ENCODE assay signal across 8 cellular contexts in the genomic region with DNA sequence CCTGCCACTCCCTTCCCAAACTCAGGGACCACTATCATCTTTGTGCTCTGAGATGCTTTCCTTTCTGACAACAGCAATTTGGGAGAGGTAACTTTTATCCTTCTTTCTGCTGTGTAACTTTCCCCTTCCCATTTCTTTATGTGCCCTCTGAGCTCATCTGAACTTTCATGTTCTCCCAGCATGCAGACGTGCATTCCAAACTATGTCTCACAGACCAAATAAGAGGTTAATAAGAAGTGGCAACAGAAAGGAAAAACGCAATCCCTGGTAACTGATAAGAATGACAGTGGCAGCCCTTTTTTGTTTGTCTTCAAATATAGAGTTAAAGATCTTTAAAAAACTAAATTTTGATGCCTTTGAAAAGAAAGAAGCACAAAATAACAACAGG.
DNase-seq lines count a peak whose midpoint lies in the region; ATAC-seq, FAIRE-seq and TF ChIP-seq lines count a peak whose summit lies in the region.

No MANE protein-coding gene starts in this region.

- TF ChIP-seq EP300 in H1 (IDR thresholded peaks at IDR 0.05; ENCODE audit: borderline replicate concordance in 1 of 2, low read depth in 2 of 2, low read length in 2 of 2), result no peak

- H3K9me3 Mint-ChIP-seq in Calu3 (ENCODE audit: low read depth, unreplicated experiment) (no peaks in the 10 kb centered on the region), osteocyte (ENCODE audit: unreplicated experiment) (no peaks in the 10 kb centered on the region)

- H2BK12ac ChIP-seq in H1 (ENCODE audit: low read depth, low read length), result peak overlapping the region; percentile 70

- H3K23me2 ChIP-seq in H1 (ENCODE audit: low read depth, low read length), result no peaks in the 10 kb centered on the region

- peak overlapping the region; percentile 5; the same call in 1 of the 2 replicates for H2BK5ac ChIP-seq in H1 (ENCODE audit: low read depth, low read length)

- H2AFZ ChIP-seq in H1 (ENCODE audit: low read length), result no peak overlapping the region

- H3K23ac ChIP-seq in H1 (ENCODE audit: insufficient read length), result no peak overlapping the region

- H3K27ac ChIP-seq in SJSA1, result peak overlapping the region; percentile 80
- no peak overlapping the region for H3K27ac ChIP-seq in H1 (ENCODE audit: low read depth, low read length)

- intact Hi-C loops in Calu3 (cut with micrococcal nuclease; ENCODE audit: unreplicated experiment), result no loop called here

- H3K27me3 Mint-ChIP-seq in Calu3 (ENCODE audit: unreplicated experiment) (no peaks in the 10 kb centered on the region), osteocyte (ENCODE audit: unreplicated experiment) (no peaks in the 10 kb centered on the region)

- H3K4me3 Mint-ChIP-seq in Calu3 (ENCODE audit: low read depth, unreplicated experiment) (no peak overlapping the region), osteocyte (ENCODE audit: unreplicated experiment) (no peak overlapping the region)

- no peak overlapping the region for H3K9ac ChIP-seq in H1 (replicated peaks in 1 of 4; ENCODE audit: extremely low read depth in 1 of 4, low read depth in 3 of 4, low read length in 3 of 4)

- no peak overlapping the region for H4K5ac ChIP-seq in H1 (ENCODE audit: insufficient read length, low read depth, low read length)

- ATAC-seq in GM21390 (IDR thresholded peaks at IDR 0.05; ENCODE audit: unreplicated experiment) (no peak), GM21381 (IDR thresholded peaks at IDR 0.05; ENCODE audit: unreplicated experiment) (no peak)

- H4K8ac ChIP-seq in H1 (ENCODE audit: extremely low read depth, insufficient read depth, low read length), result no peak overlapping the region

- 0 out of 2 replicates have a peak overlapping the region, but pooled peaks have one; percentile 25 for H2AK5ac ChIP-seq in H1 (ENCODE audit: low read depth, low read length)

- H3K9me3 ChIP-seq in SJSA1 (replicated peaks) (no peaks in the 10 kb centered on the region), H1 (ENCODE audit: insufficient read depth in 2 of 2, low read depth in 1 of 2, low read length in 1 of 2) (no peaks in the 10 kb centered on the region)

- TF ChIP-seq CTCF in Calu3 (IDR thresholded peaks at IDR 0.05; ENCODE audit: unreplicated experiment), result no peak
- TF ChIP-seq CTCF in H1 (IDR thresholded peaks at IDR 0.05; ENCODE audit: control extremely low read depth in 1 of 3, insufficient read depth in 1 of 3, low read depth in 1 of 3, low read length in 3 of 3), result no peak
- no peak for TF ChIP-seq CTCF in osteocyte (IDR thresholded peaks at IDR 0.05)

- H3K27ac Mint-ChIP-seq in Calu3 (ENCODE audit: unreplicated experiment) (peak overlapping the region; percentile 82), osteocyte (ENCODE audit: unreplicated experiment) (peak overlapping the region; percentile 89)

- H3K4me1 Mint-ChIP-seq in Calu3 (ENCODE audit: low read depth, unreplicated experiment) (peaks cover 28% of the 10 kb centered on the region), osteocyte (ENCODE audit: unreplicated experiment) (peaks cover 98% of the 10 kb centered on the region)

- H3K4me1 ChIP-seq in SJSA1 (replicated peaks), result peaks cover 52% of the 10 kb centered on the region
- peaks cover 16 to 62% (median 47%) of the 10 kb centered on the region in 4 experiments for H3K4me1 ChIP-seq in H1 (replicated peaks in 1 of 4; ENCODE audit: control insufficient read depth in 3 of 4, insufficient read depth in 4 of 4, low read length in 3 of 4)

- H3K36me3 Mint-ChIP-seq in Calu3 (ENCODE audit: insufficient read depth, unreplicated experiment) (peaks cover 35% of the 10 kb centered on the region), osteocyte (ENCODE audit: unreplicated experiment) (peaks cover 66% of the 10 kb centered on the region)

- no peak for DNase-seq in Calu3
- DNase-seq in SJSA1 (ENCODE audit: low read depth in 1 of 2, low spot score in 2 of 2), result peak in 1 of 2 experiments; percentile 53
- DNase-seq in H1 (ENCODE audit: low read depth in 1 of 2, low spot score in 2 of 2), result no peak
- no peak for DNase-seq in osteocyte (ENCODE audit: extremely low spot score, unreplicated experiment)
- no peak for DNase-seq in KG1 (lab: John Stamatoyannopoulos, UW)
- no peak for DNase-seq in activated effector memory CD4-positive, alpha-beta T cell treated with anti-CD3 and anti-CD28 coated beads, Interleukin-2, amount 50 U/mL, for 16 hours

- H4K91ac ChIP-seq in H1 (replicated peaks; ENCODE audit: insufficient read length, low read length), result no peak overlapping the region

- no peak for TF ChIP-seq POLR2A in H1 (IDR thresholded peaks at IDR 0.05; ENCODE audit: control extremely low read depth in 1 of 2, low read depth in 2 of 2, low read length in 2 of 2)

- no peak overlapping the region for H2BK120ac ChIP-seq in H1 (replicated peaks; ENCODE audit: low read depth, low read length)

- WGBS in H1 (ENCODE audit: extremely low coverage in 1 of 2, insufficient coverage in 1 of 2, insufficient read length in 1 of 2, insufficient replicate concordance in 2 of 2, low coverage in 1 of 2, low lambda C conversion rate in 2 of 2, missing lambda C conversion rate in 1 of 2), 2 experiments, result 9% methylated on average over 2 of the region's 2 CpGs; no CpG with 5 or more reads in 1 of the 2 experiments

- FAIRE-seq in H1 (lab: Jason Lieb, UNC), result peak; percentile 62

- H3K79me1 ChIP-seq in H1 (ENCODE audit: low read depth, low read length), result no peaks in the 10 kb centered on the region

- peaks cover 34% of the 10 kb centered on the region for H3K36me3 ChIP-seq in SJSA1
- peaks cover 0 to 9% (median 0%) of the 10 kb centered on the region in 4 experiments; a peak in 2 of 8 replicates for H3K36me3 ChIP-seq in H1 (ENCODE audit: control insufficient read depth in 2 of 4, insufficient read depth in 4 of 4, low read length in 3 of 4)

- H3K27me3 ChIP-seq in SJSA1 (replicated peaks) (no peaks in the 10 kb centered on the region), H1 (replicated peaks in 1 of 4; ENCODE audit: control insufficient read depth in 3 of 4, extremely low read depth in 1 of 4, insufficient read depth in 3 of 4, low read length in 3 of 4) (no peaks in the 10 kb centered on the region)

- no peak overlapping the region for H3K4me3 ChIP-seq in SJSA1
- H3K4me3 ChIP-seq in H1 (ENCODE audit: extremely low read depth in 1 of 4, insufficient read depth in 2 of 4, low read depth in 3 of 4, low read length in 4 of 4), result peak overlapping the region in 1 of 4 experiments; percentile 22; a peak in 1 of 8 replicates

- POLR2A ChIA-PET in H1 (lab: Charles Lee; ENCODE audit: partially characterized antibody), result no interaction called here

- peak overlapping the region; percentile 11; the same call in 1 of the 2 replicates for H3K18ac ChIP-seq in H1 (ENCODE audit: extremely low read depth, low read length)

- H3K4ac ChIP-seq in H1 (replicated peaks; ENCODE audit: insufficient read length, low read depth, low read length), result no peak overlapping the region

- TF ChIP-seq RAD21 in H1 (IDR thresholded peaks at IDR 0.05 in 1 of 2, conservative IDR thresholded peaks at IDR 0.05 in 1 of 2; ENCODE audit: low read depth in 2 of 2, low read length in 2 of 2), result no peak

- H3K56ac ChIP-seq in H1 (replicated peaks; ENCODE audit: insufficient read length, low read depth, low read length), result no peak overlapping the region

- H2BK20ac ChIP-seq in H1 (ENCODE audit: low read length), result 0 out of 2 replicates have a peak overlapping the region, but pooled peaks have one; percentile 63

- BruUV-seq in Calu3 (replicated peaks; lab: Mats Ljungman, UMichigan), result no TSS peak

- H4K20me1 ChIP-seq in H1 (replicated peaks in 1 of 2; ENCODE audit: control insufficient read depth in 1 of 2, insufficient read depth in 2 of 2, low read length in 2 of 2), result peaks cover 0 to 3% of the 10 kb centered on the region in 2 experiments

- H3K79me2 ChIP-seq in H1 (ENCODE audit: control insufficient read depth in 1 of 2, insufficient read depth in 2 of 2, low read length in 2 of 2), result peaks cover 0 to 4% of the 10 kb centered on the region in 2 experiments; a peak in 1 of 4 replicates

- H3K4me2 ChIP-seq in H1 (ENCODE audit: insufficient read depth in 1 of 2, low read depth in 2 of 2, low read length in 2 of 2), result peak overlapping the region; percentile 53 to 63; a peak in 3 of 4 replicates

- no peak overlapping the region for H2BK15ac ChIP-seq in H1 (ENCODE audit: low read length)

- CTCF ChIA-PET in Calu3 (lab: Charles Lee), result no interaction called here
- CTCF ChIA-PET in H1 (lab: Charles Lee; ENCODE audit: partially characterized antibody), result interaction anchor here (0.7 to 1.5 kb wide), 2 partner anchors 11 to 73 kb away, joined by 3 read pairs; no protein-coding TSS in a partner anchor

- H3K14ac ChIP-seq in H1 (ENCODE audit: insufficient read length), result no peak overlapping the region

TF ChIP-seq in H1, 55 proteins besides CTCF, POLR2A, EP300 and RAD21 (continues in another document):
- no peak for TF ChIP-seq CTBP2 (IDR thresholded peaks at IDR 0.05; ENCODE audit: borderline replicate concordance, insufficient read depth, insufficient read length, low read length)
- TF ChIP-seq BACH1 (IDR thresholded peaks at IDR 0.05; ENCODE audit: low read length), result no peak
- TF ChIP-seq ASH2L (IDR thresholded peaks at IDR 0.05; ENCODE audit: low read length), result no peak
- TF ChIP-seq TEAD4 (IDR thresholded peaks at IDR 0.05; ENCODE audit: low read depth, low read length), result no peak
- no peak for TF ChIP-seq GABPA (IDR thresholded peaks at IDR 0.05; ENCODE audit: borderline replicate concordance, insufficient read depth, low read length)
- 0 out of 4 replicates have a peak, but pooled peaks of 1 of the 2 experiments have one; percentile 19 for TF ChIP-seq HDAC2 (IDR thresholded peaks at IDR 0.05; ENCODE audit: borderline replicate concordance in 1 of 2, low read depth in 2 of 2, low read length in 2 of 2)
- no peak for TF ChIP-seq GTF2F1 (IDR thresholded peaks at IDR 0.05; ENCODE audit: borderline replicate concordance, low read depth, low read length)
- no peak for TF ChIP-seq CREB1 (IDR thresholded peaks at IDR 0.05)
- no peak for TF ChIP-seq CBX5 (IDR thresholded peaks at IDR 0.05; ENCODE audit: low read depth, low read length)
- TF ChIP-seq KDM1A (IDR thresholded peaks at IDR 0.05; ENCODE audit: borderline replicate concordance, low read length), result no peak
- TF ChIP-seq FOSL1 (IDR thresholded peaks at IDR 0.05; ENCODE audit: insufficient read depth, low read depth, low read length), result no peak
- TF ChIP-seq, protein P1, sequence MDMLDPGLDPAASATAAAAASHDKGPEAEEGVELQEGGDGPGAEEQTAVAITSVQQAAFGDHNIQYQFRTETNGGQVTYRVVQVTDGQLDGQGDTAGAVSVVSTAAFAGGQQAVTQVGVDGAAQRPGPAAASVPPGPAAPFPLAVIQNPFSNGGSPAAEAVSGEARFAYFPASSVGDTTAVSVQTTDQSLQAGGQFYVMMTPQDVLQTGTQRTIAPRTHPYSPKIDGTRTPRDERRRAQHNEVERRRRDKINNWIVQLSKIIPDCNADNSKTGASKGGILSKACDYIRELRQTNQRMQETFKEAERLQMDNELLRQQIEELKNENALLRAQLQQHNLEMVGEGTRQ (IDR thresholded peaks at IDR 0.05; ENCODE audit: low read length), result no peak
